15 cellular contexts compared by ENCODE assay signal in genomic region chr7:70681111-70681846, GRCh38.
A peak's percentile ranks its signal among the peaks of the same experiment; 100 is the strongest.
DNase-seq lines count a peak whose midpoint lies in the region; ATAC-seq and TF ChIP-seq lines count a peak whose summit lies in the region.
"Had no signal": no experiment of that assay in that cellular context is flagged by ENCODE, and none has a peak within 500 bp of the region (broad histone marks: within the 10 kb centered on the region; RNA-seq: fewer than 3 reads in every experiment).

No MANE protein-coding gene starts in this region.

- H3K56ac ChIP-seq in H9 (ENCODE audit: insufficient read length, low read depth, low read length), result no peak overlapping the region

- H2BK120ac ChIP-seq in H9 (ENCODE audit: low read depth, low read length, poor library complexity, severe bottlenecking), result no peak overlapping the region
- H2BK120ac ChIP-seq in mesenchymal stem cell (ENCODE audit: low read depth, low read length), result no peak overlapping the region

- H3K79me1 ChIP-seq in H9 (ENCODE audit: insufficient read depth, low read depth, low read length, poor library complexity, severe bottlenecking) (no peaks in the 10 kb centered on the region), mesenchymal stem cell (replicated peaks; ENCODE audit: low read length, poor library complexity, severe bottlenecking) (peaks cover 1% of the 10 kb centered on the region)

- no peaks in the 10 kb centered on the region for H3K9me3 ChIP-seq in H9 (ENCODE audit: control insufficient read depth, low read depth, low read length)
- H3K9me3 ChIP-seq in mesenchymal stem cell (ENCODE audit: control insufficient read depth, low read length), result no peaks in the 10 kb centered on the region
- H3K9me3 ChIP-seq in transverse colon, result no peaks in the 10 kb centered on the region
- H3K9me3 ChIP-seq: esophagus muscularis mucosa, upper lobe of left lung had no signal

- no peak overlapping the region for H3K27ac ChIP-seq in H9 (ENCODE audit: insufficient read length, low read depth, low read length)
- H3K27ac ChIP-seq in mesenchymal stem cell (ENCODE audit: low read length, poor library complexity, severe bottlenecking), result no peak overlapping the region
- no peak overlapping the region for H3K27ac ChIP-seq in transverse colon
- H3K27ac ChIP-seq: esophagus muscularis mucosa, VCaP had no signal

- H3K4me3 Mint-ChIP-seq in activated CD4-positive, alpha-beta T cell treated with anti-CD3 and anti-CD28 coated beads for 36 hours, result peak overlapping the region; percentile 11
- H3K4me3 Mint-ChIP-seq in activated CD4-positive, alpha-beta T cell treated with anti-CD3 and anti-CD28 coated beads, Interleukin-2, amount 10 ng/mL, durations not matched to agents 24 days and 14 days, result no peak overlapping the region
- peak overlapping the region; percentile 24 to 57 for H3K4me3 Mint-ChIP-seq in H9
- H3K4me3 Mint-ChIP-seq in activated CD8-positive, alpha-beta T cell treated with anti-CD3 and anti-CD28 coated beads for 36 hours, result peak overlapping the region; percentile 14
- H3K4me3 Mint-ChIP-seq: naive B cell had no signal

- no peak for DNase-seq in activated CD4-positive, alpha-beta T cell treated with anti-CD3 and anti-CD28 coated beads for 36 hours
- no peak for DNase-seq in activated CD4-positive, alpha-beta T cell treated with anti-CD3 and anti-CD28 coated beads, Interleukin-2, amount 10 ng/mL, durations not matched to agents 24 days and 14 days
- DNase-seq in H9, result no peak
- DNase-seq in activated CD8-positive, alpha-beta T cell treated with anti-CD3 and anti-CD28 coated beads for 36 hours, result no peak
- no peak for DNase-seq in mesenchymal stem cell
- DNase-seq in transverse colon, result no peak
- DNase-seq in NK-92 treated with Interleukin-12 subunit alpha and Interleukin-12 subunit beta, amount 100 ng/mL, for 24 hours (lab: John Stamatoyannopoulos, UW), result no peak
- DNase-seq: activated effector memory CD4-positive, alpha-beta T cell treated with anti-CD3 and anti-CD28 coated beads, Interleukin-2, amount 50 U/mL, for 16 hours; naive B cell; NCI-H1092 had no signal

- H3K4ac ChIP-seq in H9 (ENCODE audit: low read depth, low read length) (no peak overlapping the region), mesenchymal stem cell (ENCODE audit: low read depth in 1 of 2, low read length in 2 of 2) (no peak overlapping the region)

- H2BK15ac ChIP-seq in H9 (ENCODE audit: low read depth, low read length) (no peak overlapping the region), mesenchymal stem cell (ENCODE audit: low read depth, poor library complexity, severe bottlenecking) (peak overlapping the region; percentile 13)

- no peak overlapping the region for H4K5ac ChIP-seq in H9 (ENCODE audit: insufficient read length, low read depth, low read length)

- no peaks in the 10 kb centered on the region for H3K79me2 ChIP-seq in H9 (ENCODE audit: insufficient read depth, low read length)

- ATAC-seq in activated CD4-positive, alpha-beta T cell treated with anti-CD3 and anti-CD28 coated beads for 36 hours, result no peak
- ATAC-seq in activated CD8-positive, alpha-beta T cell treated with anti-CD3 and anti-CD28 coated beads for 36 hours, result no peak
- no peak for ATAC-seq in GM21515 (IDR thresholded peaks at IDR 0.05; ENCODE audit: unreplicated experiment)

- no peaks in the 10 kb centered on the region for H3K36me3 ChIP-seq in mesenchymal stem cell (ENCODE audit: control insufficient read depth in 1 of 2, insufficient read depth in 2 of 2, low read depth in 1 of 2, low read length in 2 of 2)
- H3K36me3 ChIP-seq in transverse colon, result no peaks in the 10 kb centered on the region
- H3K36me3 ChIP-seq: esophagus muscularis mucosa, upper lobe of left lung had no signal

- no CpG with 5 or more reads among the region's 15 CpGs for WGBS in H9 (ENCODE audit: extremely low coverage, insufficient read length, low lambda C conversion rate)
- WGBS in mesenchymal stem cell, result 31% methylated on average over 10 of the region's 15 CpGs
- WGBS in transverse colon (ENCODE audit: low coverage in 1 of 2), 2 donors, result 91 to 100% methylated on average over 1 to 15 of the region's 15 CpGs

- peaks cover 9% of the 10 kb centered on the region for H3K27me3 Mint-ChIP-seq in activated CD4-positive, alpha-beta T cell treated with anti-CD3 and anti-CD28 coated beads for 36 hours
- H3K27me3 Mint-ChIP-seq in activated CD4-positive, alpha-beta T cell treated with anti-CD3 and anti-CD28 coated beads, Interleukin-2, amount 10 ng/mL, durations not matched to agents 24 days and 14 days, result peaks cover 15% of the 10 kb centered on the region
- peaks cover 88% of the 10 kb centered on the region for H3K27me3 Mint-ChIP-seq in H9 (ENCODE audit: low read depth)
- H3K27me3 Mint-ChIP-seq in activated CD8-positive, alpha-beta T cell treated with anti-CD3 and anti-CD28 coated beads for 36 hours, result no peaks in the 10 kb centered on the region
- H3K27me3 Mint-ChIP-seq: naive B cell had no signal

- TF ChIP-seq POLR2A in transverse colon (IDR thresholded peaks at IDR 0.05), result no peak

- H3K36me3 Mint-ChIP-seq in activated CD4-positive, alpha-beta T cell treated with anti-CD3 and anti-CD28 coated beads for 36 hours (ENCODE audit: low read depth), result no peaks in the 10 kb centered on the region
- no peaks in the 10 kb centered on the region for H3K36me3 Mint-ChIP-seq in activated CD4-positive, alpha-beta T cell treated with anti-CD3 and anti-CD28 coated beads, Interleukin-2, amount 10 ng/mL, durations not matched to agents 24 days and 14 days (ENCODE audit: low read depth)
- no peaks in the 10 kb centered on the region; a peak in 1 of 7 replicates for H3K36me3 Mint-ChIP-seq in H9 (ENCODE audit: insufficient read depth in 1 of 3, low read depth in 3 of 3)
- no peaks in the 10 kb centered on the region for H3K36me3 Mint-ChIP-seq in activated CD8-positive, alpha-beta T cell treated with anti-CD3 and anti-CD28 coated beads for 36 hours (ENCODE audit: low read depth)
- H3K36me3 Mint-ChIP-seq: naive B cell had no signal

- no peaks in the 10 kb centered on the region for H3K9me3 Mint-ChIP-seq in activated CD4-positive, alpha-beta T cell treated with anti-CD3 and anti-CD28 coated beads for 36 hours (ENCODE audit: low read depth)
- H3K9me3 Mint-ChIP-seq in activated CD4-positive, alpha-beta T cell treated with anti-CD3 and anti-CD28 coated beads, Interleukin-2, amount 10 ng/mL, durations not matched to agents 24 days and 14 days, result peaks cover 7% of the 10 kb centered on the region
- H3K9me3 Mint-ChIP-seq in H9, result no peaks in the 10 kb centered on the region
- H3K9me3 Mint-ChIP-seq in activated CD8-positive, alpha-beta T cell treated with anti-CD3 and anti-CD28 coated beads for 36 hours, result no peaks in the 10 kb centered on the region
- H3K9me3 Mint-ChIP-seq: naive B cell had no signal

- TF ChIP-seq EP300 in transverse colon (IDR thresholded peaks at IDR 0.05; ENCODE audit: low read depth), result no peak

- H3T11ph ChIP-seq in H9 (ENCODE audit: low read length), result no peak overlapping the region

- no peaks in the 10 kb centered on the region for H4K20me1 ChIP-seq in H9 (ENCODE audit: control insufficient read depth, insufficient read depth, insufficient read length)

- H3K4me1 ChIP-seq in H9 (ENCODE audit: insufficient read depth, low read length) (peaks cover 8% of the 10 kb centered on the region; the same call in 1 of the 2 replicates), mesenchymal stem cell (ENCODE audit: control insufficient read depth, insufficient read depth, low read depth, low read length) (peaks cover 4% of the 10 kb centered on the region), transverse colon (no peaks in the 10 kb centered on the region)
- H3K4me1 ChIP-seq: upper lobe of left lung had no signal

- intact Hi-C loops in activated CD4-positive, alpha-beta T cell treated with anti-CD3 and anti-CD28 coated beads for 36 hours (cut with DNase I, micrococcal nuclease), result no loop called here
- intact Hi-C loops in activated CD4-positive, alpha-beta T cell treated with anti-CD3 and anti-CD28 coated beads, Interleukin-2, amount 10 ng/mL, durations not matched to agents 24 days and 14 days (cut with micrococcal nuclease), result no loop called here
- intact Hi-C loops in activated CD8-positive, alpha-beta T cell treated with anti-CD3 and anti-CD28 coated beads for 36 hours (cut with micrococcal nuclease), result loop anchor here (5.0 kb wide), 1 partner anchor 34 kb away; no protein-coding TSS in a partner anchor
- intact Hi-C loops in transverse colon (cut with DNase I; ENCODE audit: low total_unique reads), result no loop called here

- H3K27ac Mint-ChIP-seq in activated CD4-positive, alpha-beta T cell treated with anti-CD3 and anti-CD28 coated beads for 36 hours, result no peak overlapping the region
- no peak overlapping the region for H3K27ac Mint-ChIP-seq in activated CD4-positive, alpha-beta T cell treated with anti-CD3 and anti-CD28 coated beads, Interleukin-2, amount 10 ng/mL, durations not matched to agents 24 days and 14 days
- H3K27ac Mint-ChIP-seq in H9, result no peak overlapping the region; a peak in 1 of 7 replicates
- H3K27ac Mint-ChIP-seq in activated CD8-positive, alpha-beta T cell treated with anti-CD3 and anti-CD28 coated beads for 36 hours, result no peak overlapping the region

- H4K91ac ChIP-seq in H9 (ENCODE audit: insufficient read length, low read depth, low read length) (no peak overlapping the region), mesenchymal stem cell (ENCODE audit: low read length) (no peak overlapping the region)

- peak overlapping the region; percentile 6 for H3K4me2 ChIP-seq in H9 (ENCODE audit: insufficient read depth, insufficient read length, low read length)
- no peak overlapping the region for H3K4me2 ChIP-seq in mesenchymal stem cell (ENCODE audit: low read length, poor library complexity, severe bottlenecking)

- H3K18ac ChIP-seq in H9 (ENCODE audit: insufficient read length, low read depth, low read length) (no peak overlapping the region), mesenchymal stem cell (ENCODE audit: low read depth in 1 of 2, low read length in 2 of 2) (no peak overlapping the region)

- in situ Hi-C loops in transverse colon (cut with MboI; ENCODE audit: low pct_ligation_motif_present in 1 of 4, low pct_unique_long_range_greater_than_20kb in 1 of 4, low sequenced_read_pairs in 3 of 4), result loop anchor here in 3 of 4 donors (25.0 kb wide), 3 partner anchors 494 to 644 kb away; no protein-coding TSS in a partner anchor

- peaks cover 40% of the 10 kb centered on the region for H3K4me1 Mint-ChIP-seq in activated CD4-positive, alpha-beta T cell treated with anti-CD3 and anti-CD28 coated beads for 36 hours
- peaks cover 20% of the 10 kb centered on the region for H3K4me1 Mint-ChIP-seq in activated CD4-positive, alpha-beta T cell treated with anti-CD3 and anti-CD28 coated beads, Interleukin-2, amount 10 ng/mL, durations not matched to agents 24 days and 14 days
- peaks cover 33 to 37% of the 10 kb centered on the region in 2 experiments for H3K4me1 Mint-ChIP-seq in H9
- H3K4me1 Mint-ChIP-seq in activated CD8-positive, alpha-beta T cell treated with anti-CD3 and anti-CD28 coated beads for 36 hours (ENCODE audit: low read depth), result peaks cover 39% of the 10 kb centered on the region

- H4K8ac ChIP-seq in H9 (replicated peaks; ENCODE audit: insufficient read length, low read depth, low read length) (no peak overlapping the region), mesenchymal stem cell (ENCODE audit: low read length) (peak overlapping the region; percentile 27)

- H3K14ac ChIP-seq in H9 (ENCODE audit: insufficient read depth, low read length) (no peak overlapping the region; the same call in 1 of the 2 replicates), mesenchymal stem cell (ENCODE audit: low read length in 2 of 2) (no peak overlapping the region)

- H2BK12ac ChIP-seq in H9 (ENCODE audit: insufficient read length, low read depth, low read length) (no peak overlapping the region), mesenchymal stem cell (ENCODE audit: low read length in 2 of 2) (no peak overlapping the region)

- no peak overlapping the region for H2BK20ac ChIP-seq in H9 (ENCODE audit: low read depth, low read length, poor library complexity, severe bottlenecking)

- H3K23me2 ChIP-seq in H9 (ENCODE audit: insufficient read length, low read depth, low read length, poor library complexity, severe bottlenecking), result peaks cover 2% of the 10 kb centered on the region

- TF ChIP-seq CTCF in H9 (conservative IDR thresholded peaks at IDR 0.05), result no peak
- TF ChIP-seq CTCF in activated CD8-positive, alpha-beta T cell treated with anti-CD3 and anti-CD28 coated beads for 36 hours (IDR thresholded peaks at IDR 0.05), result no peak
- no peak for TF ChIP-seq CTCF in transverse colon (IDR thresholded peaks at IDR 0.05)

- H3K23ac ChIP-seq in H9 (ENCODE audit: insufficient read length, low read depth, low read length) (no peak overlapping the region), mesenchymal stem cell (ENCODE audit: low read length in 2 of 2) (no peak overlapping the region)

- H2AK5ac ChIP-seq in H9 (ENCODE audit: insufficient read length, low read length) (no peak overlapping the region), mesenchymal stem cell (ENCODE audit: low read length, severe bottlenecking) (no peak overlapping the region)

- CTCF ChIA-PET in activated CD4-positive, alpha-beta T cell treated with anti-CD3 and anti-CD28 coated beads for 36 hours (lab: Charles Lee), result interaction anchor here (0.6 to 1.4 kb wide), 2 partner anchors 40 to 858 kb away, joined by 3 read pairs; no protein-coding TSS in a partner anchor
- CTCF ChIA-PET in activated CD8-positive, alpha-beta T cell treated with anti-CD3 and anti-CD28 coated beads for 36 hours (lab: Charles Lee), result no interaction called here

- no peak overlapping the region for H3K4me3 ChIP-seq in mesenchymal stem cell (ENCODE audit: insufficient read depth in 1 of 2, low read depth in 1 of 2, low read length in 2 of 2)
- no peak overlapping the region for H3K4me3 ChIP-seq in transverse colon
- H3K4me3 ChIP-seq: skin epidermis had no signal

- H2BK5ac ChIP-seq in H9 (ENCODE audit: insufficient read length, low read length), result no peak overlapping the region
- no peak overlapping the region for H2BK5ac ChIP-seq in mesenchymal stem cell (ENCODE audit: low read depth, low read length, poor library complexity, severe bottlenecking)

- H3K27me3 ChIP-seq in H9 (ENCODE audit: insufficient read depth, low read length) (peaks cover 18% of the 10 kb centered on the region; the same call in 1 of the 2 replicates), mesenchymal stem cell (ENCODE audit: control insufficient read depth in 1 of 2, insufficient read depth in 1 of 2, low read length in 2 of 2) (no peaks in the 10 kb centered on the region), transverse colon (no peaks in the 10 kb centered on the region)
- H3K27me3 ChIP-seq: esophagus muscularis mucosa, upper lobe of left lung had no signal

- H3K9ac ChIP-seq in H9 (ENCODE audit: extremely low read depth, insufficient read length, low read length) (no peak overlapping the region), mesenchymal stem cell (ENCODE audit: low read length) (no peak overlapping the region)

- H2AFZ ChIP-seq in H9 (ENCODE audit: low read length) (no peak overlapping the region), mesenchymal stem cell (ENCODE audit: low read depth, low read length) (no peak overlapping the region)

- POLR2A ChIA-PET in activated CD4-positive, alpha-beta T cell treated with anti-CD3 and anti-CD28 coated beads for 36 hours (lab: Charles Lee), result interaction anchor here (0.5 kb wide), 1 partner anchor 332 kb away, joined by 3 read pairs; no protein-coding TSS in a partner anchor
- POLR2A ChIA-PET in activated CD8-positive, alpha-beta T cell treated with anti-CD3 and anti-CD28 coated beads for 36 hours (lab: Charles Lee), result interaction anchor here (0.9 kb wide), 1 partner anchor 42 kb away, joined by 3 read pairs; no protein-coding TSS in a partner anchor
